In genomic region chr10:62779487-62780248, GRCh38 we compare ENCODE assay signal across 8 cellular contexts. TPM values are rescaled to one million over a fixed set of nuclear protein-coding genes. Genes with fewer than 3 reads are reported as not detected.
DNase-seq lines count a peak whose midpoint lies in the region; ATAC-seq and TF ChIP-seq lines count a peak whose summit lies in the region.

No MANE protein-coding gene starts in this region.

- H3K4me1 ChIP-seq in endodermal cell (ENCODE audit: control insufficient read depth, insufficient read depth, low read length): no peaks in the 10 kb centered on the region

- peaks cover under 1% of the 10 kb centered on the region for H3K9me3 Mint-ChIP-seq in CD4-positive, alpha-beta T cell
- H3K9me3 Mint-ChIP-seq in natural killer cell treated with Interleukin-12 subunit alpha and Interleukin-12 subunit beta and Interleukin-15 and Interleukin-18, amount 100 ng/mL, for 72 hours: peaks cover 7% of the 10 kb centered on the region
- H3K9me3 Mint-ChIP-seq in endodermal cell: peaks cover 2% of the 10 kb centered on the region

- no peaks in the 10 kb centered on the region for H3K27me3 Mint-ChIP-seq in CD4-positive, alpha-beta T cell
- no peaks in the 10 kb centered on the region for H3K27me3 Mint-ChIP-seq in natural killer cell treated with Interleukin-12 subunit alpha and Interleukin-12 subunit beta and Interleukin-15 and Interleukin-18, amount 100 ng/mL, for 72 hours
- H3K27me3 Mint-ChIP-seq in endodermal cell (ENCODE audit: insufficient read depth): no peaks in the 10 kb centered on the region

- no peak overlapping the region for H3K27ac ChIP-seq in CD4-positive, alpha-beta T cell (ENCODE audit: low read depth, low read length)
- H3K27ac ChIP-seq in endodermal cell (ENCODE audit: low read depth, low read length): no peak overlapping the region

- H3K4me3 Mint-ChIP-seq in CD4-positive, alpha-beta T cell: no peak overlapping the region
- peak overlapping the region; percentile 55 for H3K4me3 Mint-ChIP-seq in natural killer cell treated with Interleukin-12 subunit alpha and Interleukin-12 subunit beta and Interleukin-15 and Interleukin-18, amount 100 ng/mL, for 72 hours
- no peak overlapping the region for H3K4me3 Mint-ChIP-seq in endodermal cell

- peak; percentile 59 to 81 (median 68) for DNase-seq in CD4-positive, alpha-beta T cell
- DNase-seq in KBM-7 (peak; percentile 30), SHP77 treated with DMSO at 0.1 percent for 48 hours (lab: John Stamatoyannopoulos, UW) (no peak), endodermal cell (no peak), NCI-H774 (lab: John Stamatoyannopoulos, UW) (no peak)
- DNase-seq in activated T-cell treated with anti-CD3 and anti-CD28 coated beads, Interleukin-2, amount 50 U/mL, for 1 hour: peak; percentile 68
- peak; percentile 95 for DNase-seq in natural killer cell treated with Interleukin-12 subunit alpha and Interleukin-12 subunit beta and Interleukin-15 and Interleukin-18, amount 100 ng/mL, for 72 hours (ENCODE audit: low spot score)

- no peak for TF ChIP-seq CTCF in CD4-positive, alpha-beta T cell (IDR thresholded peaks at IDR 0.05)
- no peak for TF ChIP-seq CTCF in endodermal cell (conservative IDR thresholded peaks at IDR 0.05)

- no peaks in the 10 kb centered on the region for H3K9me3 ChIP-seq in CD4-positive, alpha-beta T cell (ENCODE audit: control insufficient read depth, low read length)
- no peaks in the 10 kb centered on the region for H3K9me3 ChIP-seq in endodermal cell (ENCODE audit: control insufficient read depth, low read length)

- CTCF ChIA-PET in CD4-positive, alpha-beta T cell (lab: Charles Lee): interaction anchor here (0.8 to 1.8 kb wide), 7 partner anchors 23 to 169 kb away, joined by 3 to 6 read pairs (median 3); partner anchors contain the start of gene EGR2

- 100% methylated on average over 2 of the region's 5 CpGs; no CpG with 5 or more reads in 1 of the 2 experiments for WGBS in endodermal cell (ENCODE audit: insufficient coverage in 1 of 2, insufficient read length in 1 of 2), 2 experiments

- H3K27me3 ChIP-seq in CD4-positive, alpha-beta T cell (ENCODE audit: control insufficient read depth, insufficient read depth, low read length): no peaks in the 10 kb centered on the region
- H3K27me3 ChIP-seq in endodermal cell (ENCODE audit: control insufficient read depth, insufficient read depth, low read length, poor library complexity, severe bottlenecking): no peaks in the 10 kb centered on the region

- peaks cover 15% of the 10 kb centered on the region for H3K4me1 Mint-ChIP-seq in CD4-positive, alpha-beta T cell (ENCODE audit: low read depth)
- peaks cover 38 to 41% of the 10 kb centered on the region in 2 donors for H3K4me1 Mint-ChIP-seq in natural killer cell treated with Interleukin-12 subunit alpha and Interleukin-12 subunit beta and Interleukin-15 and Interleukin-18, amount 100 ng/mL, for 72 hours (ENCODE audit: low read depth in 2 of 2)
- H3K4me1 Mint-ChIP-seq in endodermal cell: peaks cover 9% of the 10 kb centered on the region

- POLR2A ChIA-PET in CD4-positive, alpha-beta T cell (lab: Charles Lee): interaction anchor here (0.5 to 3.4 kb wide), 15 partner anchors 8 to 354 kb away, joined by 3 to 28 read pairs (median 3); partner anchors contain the start of genes ADO, EGR2 and NRBF2

- no peaks in the 10 kb centered on the region for H3K36me3 ChIP-seq in endodermal cell (ENCODE audit: control insufficient read depth, insufficient read depth, low read length)

- H3K4me3 ChIP-seq in endodermal cell (ENCODE audit: low read length): no peak overlapping the region

- peak overlapping the region; percentile 34 for H3K27ac Mint-ChIP-seq in CD4-positive, alpha-beta T cell
- H3K27ac Mint-ChIP-seq in natural killer cell treated with Interleukin-12 subunit alpha and Interleukin-12 subunit beta and Interleukin-15 and Interleukin-18, amount 100 ng/mL, for 72 hours: peak overlapping the region; percentile 38 to 75
- H3K27ac Mint-ChIP-seq in endodermal cell: no peak overlapping the region

- in situ Hi-C loops in KBM-7 (cut with MboI; ENCODE audit: low pct_unique_long_range_greater_than_20kb, low sequenced_read_pairs): no loop called here

- ATAC-seq in CD4-positive, alpha-beta T cell (ENCODE audit: poor library complexity): peak; percentile 99
- ATAC-seq in GM21381 (IDR thresholded peaks at IDR 0.05; ENCODE audit: unreplicated experiment): peak; percentile 96
- peak; percentile 98 for ATAC-seq in natural killer cell treated with Interleukin-12 subunit alpha and Interleukin-12 subunit beta and Interleukin-15 and Interleukin-18, amount 100 ng/mL, for 72 hours

- no peak overlapping the region for H3K9ac ChIP-seq in endodermal cell (ENCODE audit: extremely low read depth, low read length, poor library complexity, severe bottlenecking)

- intact Hi-C loops in CD4-positive, alpha-beta T cell (cut with DNase I, micrococcal nuclease): loop anchor here (1.0 to 5.0 kb wide), 2 partner anchors 46 to 102 kb away; no protein-coding TSS in a partner anchor

- H3K36me3 Mint-ChIP-seq in CD4-positive, alpha-beta T cell (ENCODE audit: low read depth): no peaks in the 10 kb centered on the region
- peaks cover 13% of the 10 kb centered on the region for H3K36me3 Mint-ChIP-seq in natural killer cell treated with Interleukin-12 subunit alpha and Interleukin-12 subunit beta and Interleukin-15 and Interleukin-18, amount 100 ng/mL, for 72 hours
- H3K36me3 Mint-ChIP-seq in endodermal cell (ENCODE audit: low read depth): no peaks in the 10 kb centered on the region

RNA-seq across cellular contexts. Expression of gene ADO, which starts 24.9 kb away (rescaled TPM):
- total RNA-seq in CD4-positive, alpha-beta T cell: 10 to 100 TPM; 14.3 to 15.9 TPM
- 10 to 100 TPM; 26.3 to 49.2 TPM for total RNA-seq in natural killer cell treated with Interleukin-12 subunit alpha and Interleukin-12 subunit beta and Interleukin-15 and Interleukin-18, amount 100 ng/mL, for 72 hours
- 10 to 100 TPM; 27.1 to 30.1 TPM for total RNA-seq in endodermal cell
- 25.3 TPM for polyA plus RNA-seq in endodermal cell (2013, experiment 1 of 2)
- polyA plus RNA-seq in endodermal cell (2013, experiment 2 of 2): 23.9 TPM

RNA-seq across cellular contexts. Expression of gene EGR2, which starts 36.5 kb away (rescaled TPM):
- 1 to 10 TPM; 3.2 to 5.4 TPM for total RNA-seq in CD4-positive, alpha-beta T cell
- 100 to 1,000 TPM in 1 of 2 donors, 10 to 100 TPM in 1; 14.3 to 116 TPM for total RNA-seq in natural killer cell treated with Interleukin-12 subunit alpha and Interleukin-12 subunit beta and Interleukin-15 and Interleukin-18, amount 100 ng/mL, for 72 hours
- total RNA-seq in endodermal cell: under 1 TPM; 0.24 to 0.35 TPM
- 6.2 TPM for polyA plus RNA-seq in endodermal cell (2013, experiment 1 of 2)
- polyA plus RNA-seq in endodermal cell (2013, experiment 2 of 2): 9.6 TPM

Comparison
In these comparisons a context has a peak if more than half of its experiments do, and no peak if none do; other contexts are left out.
1. DNase-seq: peak in CD4-positive, alpha-beta T cell (10 of 10), KBM-7 (single experiment), activated T-cell treated with anti-CD3 and anti-CD28 coated beads, Interleukin-2, amount 50 U/mL, for 1 hour (single experiment) and natural killer cell treated with Interleukin-12 subunit alpha and Interleukin-12 subunit beta and Interleukin-15 and Interleukin-18, amount 100 ng/mL, for 72 hours (single experiment); none in SHP77 treated with DMSO at 0.1 percent for 48 hours (single experiment), endodermal cell (single experiment) and NCI-H774 (single experiment).
2. Peak in every context shown above with its lines, with median percentiles within 50 percentile points of each other: ATAC-seq.